In the genomic region with DNA sequence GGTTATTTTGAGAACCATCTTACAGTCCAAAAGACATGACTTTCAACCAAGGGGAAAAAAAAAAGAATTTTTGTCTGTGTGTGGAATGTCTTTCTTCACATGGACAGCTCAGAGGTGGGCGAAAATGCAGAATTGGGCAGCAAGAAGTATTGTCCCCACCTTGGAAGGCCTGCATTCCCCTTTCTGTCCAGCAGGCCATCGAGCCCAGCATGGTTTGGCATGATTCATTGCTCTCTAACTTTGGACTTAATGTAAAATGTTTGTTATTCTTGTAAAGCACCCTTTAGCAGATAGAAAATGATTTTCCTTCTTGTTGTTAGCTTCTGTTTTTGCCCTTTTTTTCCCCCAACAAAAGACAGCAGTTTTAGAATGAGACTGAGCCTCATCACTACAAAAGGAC, we compare ENCODE assay signal across 18 cellular contexts. TPM values are rescaled to one million over a fixed set of nuclear protein-coding genes. Genes with fewer than 3 reads are reported as not detected.
A peak's percentile ranks its signal among the peaks of the same experiment; 100 is the strongest.
DNase-seq lines count a peak whose midpoint lies in the region; ATAC-seq and TF ChIP-seq lines count a peak whose summit lies in the region.
"Had no signal": no experiment of that assay in that cellular context is flagged by ENCODE, and none has a peak within 500 bp of the region (broad histone marks: within the 10 kb centered on the region; RNA-seq: fewer than 3 reads in every experiment).

No MANE protein-coding gene starts in this region.

- no peak overlapping the region for H3K9ac ChIP-seq in SK-N-SH

- H3K4me1 ChIP-seq in cardiac muscle cell (ENCODE audit: low read depth) (no peaks in the 10 kb centered on the region), heart right ventricle (peaks cover 0 to 13% (median 0%) of the 10 kb centered on the region in 9 donors), SK-N-SH (ENCODE audit: control insufficient read depth in 1 of 2, insufficient read depth in 2 of 2, low read depth in 1 of 2, low read length in 1 of 2) (no peaks in the 10 kb centered on the region)
- H3K4me1 ChIP-seq: Peyer's patch had no signal

- H3K4me3 ChIP-seq in cardiac muscle cell (no peak overlapping the region), heart right ventricle (no peak overlapping the region), SK-N-SH (ENCODE audit: low read depth in 2 of 2, low read length in 1 of 2) (no peak overlapping the region), fibroblast of pulmonary artery (replicated peaks; ENCODE audit: low read depth, low read length) (no peak overlapping the region)
- H3K4me3 ChIP-seq: left lung, Peyer's patch, transverse colon had no signal

- no peaks in the 10 kb centered on the region for H3K9me2 ChIP-seq in SK-N-SH

- intact Hi-C loops in heart right ventricle (cut with DNase I): no loop called here

- peaks cover 79% of the 10 kb centered on the region for H3K79me2 ChIP-seq in SK-N-SH (ENCODE audit: insufficient read depth)

- peak; percentile 22 for TF ChIP-seq CTCF in cardiac muscle cell (IDR thresholded peaks at IDR 0.05; ENCODE audit: low read depth, low read length)
- peak in 2 of 9 donors; percentile 15 to 18 for TF ChIP-seq CTCF in heart right ventricle (IDR thresholded peaks at IDR 0.05)
- TF ChIP-seq CTCF in SK-N-SH (IDR thresholded peaks at IDR 0.05): peak; percentile 35
- TF ChIP-seq CTCF in fibroblast of pulmonary artery (IDR thresholded peaks at IDR 0.05; ENCODE audit: low read length, missing control alignments): peak; percentile 31
- TF ChIP-seq CTCF in type B pancreatic cell (conservative IDR thresholded peaks at IDR 0.05): peak; percentile 65

- no peak overlapping the region for H3K4me3 Mint-ChIP-seq in type B pancreatic cell
- H3K4me3 Mint-ChIP-seq: activated CD4-positive, alpha-beta T cell treated with anti-CD3 and anti-CD28 coated beads, Interleukin-2, amount 10 ng/mL, durations not matched to agents 24 days and 14 days; brain; T-helper 17 cell had no signal

- POLR2A ChIA-PET in SK-N-SH (lab: Yijun Ruan, JAX): no interaction called here

- H3K27ac ChIP-seq in cardiac muscle cell (no peak overlapping the region), heart right ventricle (no peak overlapping the region), SK-N-SH (ENCODE audit: low read depth in 2 of 2, low read length in 1 of 2) (no peak overlapping the region)
- H3K27ac ChIP-seq: left lung, Peyer's patch, transverse colon had no signal

- WGBS in heart right ventricle, 2 donors: 93 to 95% methylated on average over 2 of the region's 2 CpGs
- 100% methylated on average over 2 of the region's 2 CpGs for WGBS in SK-N-SH (ENCODE audit: low lambda C conversion rate)

- H3K27me3 ChIP-seq in cardiac muscle cell (no peaks in the 10 kb centered on the region), heart right ventricle (no peaks in the 10 kb centered on the region), SK-N-SH (ENCODE audit: insufficient read depth) (no peaks in the 10 kb centered on the region)
- H3K27me3 ChIP-seq: left lung, Peyer's patch, transverse colon had no signal

- no peaks in the 10 kb centered on the region for H4K20me1 ChIP-seq in SK-N-SH (ENCODE audit: insufficient read depth)

- no peaks in the 10 kb centered on the region for H3K36me3 ChIP-seq in cardiac muscle cell
- peaks cover 0 to 6% (median 0%) of the 10 kb centered on the region in 9 donors for H3K36me3 ChIP-seq in heart right ventricle
- H3K36me3 ChIP-seq in SK-N-SH (replicated peaks in 1 of 2; ENCODE audit: control insufficient read depth in 1 of 2, insufficient read depth in 2 of 2, low read length in 1 of 2): no peaks in the 10 kb centered on the region
- H3K36me3 ChIP-seq: left lung, Peyer's patch, transverse colon had no signal

- no peaks in the 10 kb centered on the region for H3K4me1 Mint-ChIP-seq in type B pancreatic cell (ENCODE audit: unreplicated experiment)
- H3K4me1 Mint-ChIP-seq: brain had no signal

- no peak overlapping the region for H3K4me2 ChIP-seq in SK-N-SH

- no peak for TF ChIP-seq RAD21 in SK-N-SH (IDR thresholded peaks at IDR 0.05; ENCODE audit: low read length)

- no peak overlapping the region for H3K27ac Mint-ChIP-seq in type B pancreatic cell
- H3K27ac Mint-ChIP-seq: activated CD4-positive, alpha-beta T cell treated with anti-CD3 and anti-CD28 coated beads, Interleukin-2, amount 10 ng/mL, durations not matched to agents 24 days and 14 days; brain had no signal

- TF ChIP-seq EP300 in SK-N-SH (IDR thresholded peaks at IDR 0.05; ENCODE audit: borderline replicate concordance in 1 of 2, low read depth in 1 of 2, low read length in 1 of 2): no peak

- H3K9me3 Mint-ChIP-seq in type B pancreatic cell: no peaks in the 10 kb centered on the region
- H3K9me3 Mint-ChIP-seq: activated CD4-positive, alpha-beta T cell treated with anti-CD3 and anti-CD28 coated beads, Interleukin-2, amount 10 ng/mL, durations not matched to agents 24 days and 14 days had no signal

- H3F3A ChIP-seq in SK-N-SH (replicated peaks; ENCODE audit: insufficient read depth): no peaks in the 10 kb centered on the region

- H3K9me3 ChIP-seq in cardiac muscle cell (ENCODE audit: low read depth) (no peaks in the 10 kb centered on the region), heart right ventricle (no peaks in the 10 kb centered on the region), SK-N-SH (no peaks in the 10 kb centered on the region)
- H3K9me3 ChIP-seq: left lung, Peyer's patch, transverse colon had no signal

- H3K36me3 Mint-ChIP-seq in type B pancreatic cell: no peaks in the 10 kb centered on the region
- H3K36me3 Mint-ChIP-seq: brain had no signal

- CTCF ChIA-PET in SK-N-SH (lab: Yijun Ruan, JAX): interaction anchor here (1.3 to 1.6 kb wide), 3 partner anchors 11 to 133 kb away, joined by 4 read pairs; no protein-coding TSS in a partner anchor

- DNase-seq in cardiac muscle cell (ENCODE audit: low read depth in 1 of 2, low spot score in 1 of 2) (no peak), heart right ventricle (no peak), SK-N-SH (no peak), fibroblast of pulmonary artery (ENCODE audit: low read depth) (no peak), type B pancreatic cell (ENCODE audit: extremely low spot score, unreplicated experiment) (no peak)
- no peak for DNase-seq in stimulated activated CD4-positive, alpha-beta T cell treated with anti-CD3 and anti-CD28 coated beads, Interleukin-4, amount 100 ng/mL, for 1 hour
- DNase-seq: activated CD4-positive, alpha-beta T cell treated with anti-CD3 and anti-CD28 coated beads, Interleukin-2, amount 10 ng/mL, durations not matched to agents 24 days and 14 days; hippocampal formation; left lung; NCI-H1105 treated with DMSO at 0.1 percent for 48 hours; NCI-H446; nucleus accumbens; Peyer's patch; T-helper 17 cell; transverse colon had no signal

- ATAC-seq in heart right ventricle: no peak
- no peak for ATAC-seq in GM21360 (IDR thresholded peaks at IDR 0.05; ENCODE audit: unreplicated experiment)
- ATAC-seq in HG02884 (IDR thresholded peaks at IDR 0.05; ENCODE audit: unreplicated experiment): no peak
- ATAC-seq: T-helper 17 cell had no signal

- peaks cover 4% of the 10 kb centered on the region for H3K27me3 Mint-ChIP-seq in type B pancreatic cell
- H3K27me3 Mint-ChIP-seq: brain had no signal

- no peak overlapping the region for H2AFZ ChIP-seq in SK-N-SH (ENCODE audit: low read depth)

TF ChIP-seq in SK-N-SH, 30 proteins besides CTCF, POLR2A, EP300 and RAD21:
- TF ChIP-seq GATA2 (CRISPR knock-in tag; IDR thresholded peaks at IDR 0.05) (no peak), REST (IDR thresholded peaks at IDR 0.05; ENCODE audit: low read depth, low read length) (no peak), ELF1 (IDR thresholded peaks at IDR 0.05) (no peak), GABPA (IDR thresholded peaks at IDR 0.05; ENCODE audit: low read depth) (no peak), SIN3A (IDR thresholded peaks at IDR 0.05; ENCODE audit: borderline replicate concordance, low read depth, low read length) (no peak), TEAD4 (IDR thresholded peaks at IDR 0.05; ENCODE audit: borderline replicate concordance, insufficient read depth) (no peak), MEF2A (IDR thresholded peaks at IDR 0.05; ENCODE audit: borderline replicate concordance, low read depth) (no peak), RFX5 (IDR thresholded peaks at IDR 0.05; ENCODE audit: low read length) (no peak)
TF ChIP-seq in SK-N-SH: peak in this region for 0.

RNA-seq across cellular contexts. Expression of gene MYO1E, which starts 12.4 kb away (rescaled TPM):
- total RNA-seq in cardiac muscle cell: 22.0 and 26.0 TPM in 2 replicates
- polyA plus RNA-seq in cardiac muscle cell: 27.7 and 36.0 TPM in 2 replicates
- 10 to 100 TPM; 20.6 to 75.3 (median 28.4) TPM for total RNA-seq in heart right ventricle
- polyA plus RNA-seq in heart right ventricle: 10 to 100 TPM in 1 of 2 donors, 1 to 10 TPM in 1; 9.3 to 16.5 TPM
- polyA plus RNA-seq in SK-N-SH (2012; rRNA removed): 9.7 and 16.4 TPM in 2 replicates
- 15.1 TPM in 2 replicates for polyA plus RNA-seq in SK-N-SH (2012; cell fraction: cytosol; rRNA removed)
- 14.7 and 15.3 TPM in 2 replicates for polyA plus RNA-seq in SK-N-SH (2012; cell fraction: nucleus; rRNA removed)
- 55.6 and 59.8 TPM in 2 replicates for total RNA-seq in type B pancreatic cell (ENCODE audit: low replicate concordance)
